Comparison of ENCODE assay signal across 8 cellular contexts in the genomic region with DNA sequence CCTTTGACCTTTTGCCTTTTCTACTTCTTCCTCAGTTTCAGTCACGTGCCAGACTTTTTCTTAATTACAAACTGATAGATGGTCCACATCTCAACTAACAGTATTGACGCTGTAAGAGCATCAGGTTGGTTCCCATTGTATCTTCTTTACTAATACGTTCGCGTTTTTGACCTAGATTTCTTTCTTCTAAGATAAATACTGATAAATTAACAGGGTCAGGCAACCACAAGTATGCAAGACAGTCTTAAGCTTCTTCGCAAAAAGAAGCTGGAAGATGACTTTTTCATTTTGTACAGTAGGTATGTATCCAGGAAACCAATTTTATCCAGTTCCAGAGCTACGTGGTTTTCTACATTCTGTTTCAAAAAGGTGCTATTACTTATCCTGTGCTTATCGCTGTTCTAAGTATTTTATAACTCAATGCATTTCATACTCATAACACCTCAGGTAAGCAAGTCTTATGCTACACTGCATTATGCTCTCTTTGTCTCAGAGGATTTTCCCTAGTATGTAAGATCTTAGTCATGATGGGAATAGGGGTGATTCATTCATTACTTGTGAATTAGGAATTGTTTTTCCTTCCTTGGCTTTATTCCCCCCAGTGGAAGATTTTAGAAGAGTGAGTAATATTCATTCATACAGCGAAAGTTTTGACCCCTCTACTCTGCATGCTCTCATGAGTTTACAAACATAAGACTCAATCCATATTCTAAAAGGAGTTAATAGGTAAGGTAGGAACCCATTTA. TPM values are rescaled to one million over a fixed set of nuclear protein-coding genes. Genes with fewer than 3 reads are reported as not detected.
A peak's percentile ranks its signal among the peaks of the same experiment; 100 is the strongest.
DNase-seq lines count a peak whose midpoint lies in the region; ATAC-seq lines count a peak whose summit lies in the region.

No MANE protein-coding gene starts in this region.

- H3K4me1 Mint-ChIP-seq in naive thymus-derived CD4-positive, alpha-beta T cell: peaks cover 33 to 76% (median 54%) of the 10 kb centered on the region in 7 donors

- peak overlapping the region; percentile 76 to 99 (median 91) for H3K4me3 Mint-ChIP-seq in naive thymus-derived CD4-positive, alpha-beta T cell

- CTCF ChIA-PET in naive thymus-derived CD4-positive, alpha-beta T cell (lab: Charles Lee): interaction anchor here (0.9 kb wide), 1 partner anchor 17 kb away, joined by 3 read pairs; no protein-coding TSS in a partner anchor

- H3K9me3 Mint-ChIP-seq in naive thymus-derived CD4-positive, alpha-beta T cell: peaks cover 0 to 1% (median 0%) of the 10 kb centered on the region in 11 donors

- H3K9me3 ChIP-seq in naive thymus-derived CD4-positive, alpha-beta T cell (ENCODE audit: control insufficient read depth in 2 of 3, low read length in 3 of 3): no peaks in the 10 kb centered on the region

- H3K27me3 ChIP-seq in naive thymus-derived CD4-positive, alpha-beta T cell (ENCODE audit: control insufficient read depth in 2 of 2, insufficient read depth in 2 of 2, low read length in 2 of 2): no peaks in the 10 kb centered on the region

- H3K4me1 ChIP-seq in naive thymus-derived CD4-positive, alpha-beta T cell (ENCODE audit: control insufficient read depth in 2 of 2, insufficient read depth in 2 of 2, low read length in 2 of 2): peaks cover 33 to 42% of the 10 kb centered on the region in 2 donors

- peak overlapping the region; percentile 86 for H3K4me3 ChIP-seq in naive thymus-derived CD4-positive, alpha-beta T cell (ENCODE audit: low read length)

- peak overlapping the region; percentile 98 for H3K27ac ChIP-seq in naive thymus-derived CD4-positive, alpha-beta T cell (ENCODE audit: low read depth, low read length)

- H3K27ac Mint-ChIP-seq in naive thymus-derived CD4-positive, alpha-beta T cell: peak overlapping the region; percentile 87 to 97 (median 93)

- H3K27me3 Mint-ChIP-seq in naive thymus-derived CD4-positive, alpha-beta T cell: no peaks in the 10 kb centered on the region

- POLR2A ChIA-PET in naive thymus-derived CD4-positive, alpha-beta T cell (lab: Charles Lee): interaction anchor here (0.6 to 2.4 kb wide), 9 partner anchors 8 to 417 kb away, joined by 3 to 17 read pairs (median 5); a partner anchor contains a TSS

- DNase-seq in Daoy (ENCODE audit: low read depth) (peak; percentile 79), NCI-H226 (peak; percentile 72), dermis blood vessel endothelial cell (peak; percentile 81), NCI-H1092 (lab: John Stamatoyannopoulos, UW) (no peak), NCI-H2227 treated with DMSO at 0.1 percent for 48 hours (lab: John Stamatoyannopoulos, UW) (no peak), left lobe of liver (ENCODE audit: low spot score) (no peak)
- DNase-seq in naive thymus-derived CD4-positive, alpha-beta T cell: no peak
- no peak for DNase-seq in stimulated activated CD4-positive, alpha-beta T cell treated with anti-CD3 and anti-CD28 coated beads, Interleukin-15, amount 100 ng/mL, for 24 hours

- intact Hi-C loops in naive thymus-derived CD4-positive, alpha-beta T cell (cut with micrococcal nuclease): loop anchor here (1.0 to 5.0 kb wide), 8 partner anchors 15 to 963 kb away; a partner anchor contains a TSS

- H3K36me3 Mint-ChIP-seq in naive thymus-derived CD4-positive, alpha-beta T cell: peaks cover 0 to 17% (median 10%) of the 10 kb centered on the region in 5 donors

- H3K36me3 ChIP-seq in naive thymus-derived CD4-positive, alpha-beta T cell (ENCODE audit: control insufficient read depth in 2 of 3, insufficient read depth in 3 of 3, low read length in 3 of 3): no peaks in the 10 kb centered on the region

- ATAC-seq in naive thymus-derived CD4-positive, alpha-beta T cell: no peak
- no peak for ATAC-seq in left lobe of liver

RNA-seq across cellular contexts. Expression of a gene that starts 1.0 kb away (rescaled TPM):
- 19.3 and 20.9 TPM in 2 replicates for total RNA-seq in Daoy (2014; rRNA removed; shearing (Covaris generic))
- total RNA-seq in dermis blood vessel endothelial cell: 4.9 and 6.1 TPM in 2 replicates
- 10 to 100 TPM; 10.0 to 14.1 (median 11.2) TPM for total RNA-seq in naive thymus-derived CD4-positive, alpha-beta T cell
- 1 to 10 TPM; 7.5 to 7.9 TPM for polyA plus RNA-seq in naive thymus-derived CD4-positive, alpha-beta T cell
- total RNA-seq in left lobe of liver: 3.1 TPM

RNA-seq across cellular contexts. Expression of a gene that starts 1.0 kb away (rescaled TPM):
- 50.6 and 72.6 TPM in 2 replicates for total RNA-seq in Daoy (2014; rRNA removed; shearing (Covaris generic))
- total RNA-seq in dermis blood vessel endothelial cell (34.7 and 59.9 TPM in 2 replicates), left lobe of liver (12.9 TPM)
- 10 to 100 TPM; 38.3 to 77.0 (median 60.7) TPM for total RNA-seq in naive thymus-derived CD4-positive, alpha-beta T cell
- 10 to 100 TPM; 24.7 to 39.6 TPM for polyA plus RNA-seq in naive thymus-derived CD4-positive, alpha-beta T cell

RNA-seq across cellular contexts. Expression of a gene that starts 15.3 kb away (rescaled TPM):
- 197 and 279 TPM in 2 replicates for total RNA-seq in Daoy (2014; rRNA removed; shearing (Covaris generic))
- total RNA-seq in dermis blood vessel endothelial cell: 98.2 and 109 TPM in 2 replicates
- 10 to 100 TPM; 10.5 to 38.7 (median 14.4) TPM for total RNA-seq in naive thymus-derived CD4-positive, alpha-beta T cell
- polyA plus RNA-seq in naive thymus-derived CD4-positive, alpha-beta T cell: 10 to 100 TPM; 32.5 to 35.4 TPM
- total RNA-seq in left lobe of liver: 25.1 TPM

Comparison
In these comparisons a context has a peak if more than half of its experiments do, and no peak if none do; other contexts are left out.
1. DNase-seq: peak in Daoy (single experiment), NCI-H226 (single experiment) and dermis blood vessel endothelial cell (single experiment); none in naive thymus-derived CD4-positive, alpha-beta T cell (0 of 9), NCI-H1092 (single experiment), NCI-H2227 treated with DMSO at 0.1 percent for 48 hours (single experiment), stimulated activated CD4-positive, alpha-beta T cell treated with anti-CD3 and anti-CD28 coated beads, Interleukin-15, amount 100 ng/mL, for 24 hours (single experiment) and left lobe of liver (single experiment).